30 cellular contexts compared by ENCODE assay signal in genomic region chr1:77245724-77246294, GRCh38. TPM values are rescaled to one million over a fixed set of nuclear protein-coding genes. Genes with fewer than 3 reads are reported as not detected.
"Had no signal": no experiment of that assay in that cellular context is flagged by ENCODE, and none has a peak within 500 bp of the region (broad histone marks: within the 10 kb centered on the region; RNA-seq: fewer than 3 reads in every experiment).

No MANE protein-coding gene starts in this region.

- H2AFZ ChIP-seq: hepatocyte had no signal

- DNase-seq: activated CD4-positive, alpha-beta memory T cell treated with anti-CD3 and anti-CD28 coated beads, Interleukin-2, amount 10 ng/mL, durations not matched to agents 7 days and 5 days; activated CD4-positive, alpha-beta T cell treated with anti-CD3 and anti-CD28 coated beads for 1 hour; activated CD4-positive, alpha-beta T cell treated with anti-CD3 and anti-CD28 coated beads for 4 hours; activated CD4-positive, alpha-beta T cell treated with anti-CD3 and anti-CD28 coated beads, Interleukin-2, amount 10 ng/mL, durations not matched to agents 7 days and 5 days; activated CD4-positive, alpha-beta T cell treated with anti-CD3 and anti-CD28 coated beads, Interleukin-2, amount 50 U/mL, for 4 hours; activated CD8-positive, alpha-beta memory T cell treated with anti-CD3 and anti-CD28 coated beads, Interleukin-2, amount 50 U/mL, for 48 hours; activated gamma-delta T cell; activated naive CD4-positive, alpha-beta T cell; activated naive CD4-positive, alpha-beta T cell treated with anti-CD3 and anti-CD28 coated beads, Interleukin-2, amount 10 ng/mL, durations not matched to agents 7 days and 5 days; activated naive CD8-positive, alpha-beta T cell treated with anti-CD3 and anti-CD28 coated beads, Interleukin-2, amount 10 ng/mL, durations not matched to agents 7 days and 5 days; activated T-cell treated with anti-CD3 and anti-CD28 coated beads for 4 hours; activated T-cell treated with anti-CD3 and anti-CD28 coated beads, Interleukin-2, amount 50 U/mL, for 24 hours; activated T-cell treated with anti-CD3 and anti-CD28 coated beads, Interleukin-2, amount 50 U/mL, for 72 hours; cortex of kidney; dermis blood vessel endothelial cell; effector CD4-positive, alpha-beta T cell; effector memory CD8-positive, alpha-beta T cell; esophagus squamous epithelium; foreskin keratinocyte; gastrocnemius medialis; heart right ventricle; T-helper 2 cell had no signal

- ATAC-seq: activated naive CD4-positive, alpha-beta T cell treated with anti-CD3 and anti-CD28 coated beads, Interleukin-2, amount 50 U/mL, for 72 hours; activated T-cell treated with anti-CD3 and anti-CD28 coated beads, Interleukin-2, amount 50 U/mL, for 72 hours; effector memory CD8-positive, alpha-beta T cell; foreskin keratinocyte; gastrocnemius medialis; heart right ventricle; WTC11 had no signal

- H3K4me1 Mint-ChIP-seq: activated CD4-positive, alpha-beta memory T cell treated with anti-CD3 and anti-CD28 coated beads, Interleukin-2, amount 10 ng/mL, durations not matched to agents 7 days and 5 days; brain; central memory CD8-positive, alpha-beta T cell; WTC11 had no signal

- H3K27me3 Mint-ChIP-seq: activated naive CD8-positive, alpha-beta T cell treated with anti-CD3 and anti-CD28 coated beads, Interleukin-2, amount 10 ng/mL, durations not matched to agents 7 days and 5 days; activated T-cell treated with anti-CD3 and anti-CD28 coated beads, Interleukin-2, amount 50 U/mL, for 24 hours; brain had no signal

- H3K36me3 ChIP-seq: ascending aorta, esophagus squamous epithelium, gastrocnemius medialis, heart right ventricle had no signal

- H3K4me1 ChIP-seq: ascending aorta, esophagus squamous epithelium, foreskin keratinocyte, gastrocnemius medialis, heart right ventricle had no signal

- H3K27ac Mint-ChIP-seq: activated CD4-positive, alpha-beta memory T cell treated with anti-CD3 and anti-CD28 coated beads, Interleukin-2, amount 10 ng/mL, durations not matched to agents 7 days and 5 days; activated CD4-positive, alpha-beta T cell treated with anti-CD3 and anti-CD28 coated beads, Interleukin-2, amount 10 ng/mL, durations not matched to agents 7 days and 5 days; activated naive CD4-positive, alpha-beta T cell treated with anti-CD3 and anti-CD28 coated beads, Interleukin-2, amount 10 ng/mL, durations not matched to agents 7 days and 5 days; activated naive CD8-positive, alpha-beta T cell treated with anti-CD3 and anti-CD28 coated beads, Interleukin-2, amount 10 ng/mL, durations not matched to agents 7 days and 5 days; activated T-cell treated with anti-CD3 and anti-CD28 coated beads, Interleukin-2, amount 50 U/mL, for 24 hours; activated T-cell treated with anti-CD3 and anti-CD28 coated beads, Interleukin-2, amount 50 U/mL, for 72 hours; brain; effector memory CD8-positive, alpha-beta T cell; WTC11 had no signal

- H3K27ac ChIP-seq: ascending aorta, epithelial cell of prostate, esophagus squamous epithelium, foreskin keratinocyte, gastrocnemius medialis, heart right ventricle, hepatocyte had no signal

- H3K4me3 Mint-ChIP-seq: activated CD4-positive, alpha-beta memory T cell treated with anti-CD3 and anti-CD28 coated beads, Interleukin-2, amount 10 ng/mL, durations not matched to agents 7 days and 5 days; activated CD4-positive, alpha-beta T cell treated with anti-CD3 and anti-CD28 coated beads, Interleukin-2, amount 10 ng/mL, durations not matched to agents 7 days and 5 days; activated naive CD4-positive, alpha-beta T cell treated with anti-CD3 and anti-CD28 coated beads, Interleukin-2, amount 10 ng/mL, durations not matched to agents 7 days and 5 days; activated naive CD8-positive, alpha-beta T cell treated with anti-CD3 and anti-CD28 coated beads, Interleukin-2, amount 10 ng/mL, durations not matched to agents 7 days and 5 days; activated T-cell treated with anti-CD3 and anti-CD28 coated beads, Interleukin-2, amount 50 U/mL, for 24 hours; activated T-cell treated with anti-CD3 and anti-CD28 coated beads, Interleukin-2, amount 50 U/mL, for 72 hours; brain; central memory CD8-positive, alpha-beta T cell; effector memory CD8-positive, alpha-beta T cell; WTC11 had no signal

- H3K9me3 ChIP-seq: gastrocnemius medialis had no signal

- H3K4me3 ChIP-seq: ascending aorta, esophagus squamous epithelium, gastrocnemius medialis, heart right ventricle, hepatocyte had no signal

- H3K27me3 ChIP-seq: ascending aorta, esophagus squamous epithelium, foreskin keratinocyte, gastrocnemius medialis, hepatocyte had no signal

- H3K4me2 ChIP-seq: hepatocyte had no signal

RNA-seq across cellular contexts. Expression of gene AK5, which starts 36.0 kb away (rescaled TPM):
- total RNA-seq: ascending aorta, bronchial epithelial cell, esophagus squamous epithelium, hepatocyte had no signal
